ENCODE assay signal across 21 cellular contexts in the genomic region with DNA sequence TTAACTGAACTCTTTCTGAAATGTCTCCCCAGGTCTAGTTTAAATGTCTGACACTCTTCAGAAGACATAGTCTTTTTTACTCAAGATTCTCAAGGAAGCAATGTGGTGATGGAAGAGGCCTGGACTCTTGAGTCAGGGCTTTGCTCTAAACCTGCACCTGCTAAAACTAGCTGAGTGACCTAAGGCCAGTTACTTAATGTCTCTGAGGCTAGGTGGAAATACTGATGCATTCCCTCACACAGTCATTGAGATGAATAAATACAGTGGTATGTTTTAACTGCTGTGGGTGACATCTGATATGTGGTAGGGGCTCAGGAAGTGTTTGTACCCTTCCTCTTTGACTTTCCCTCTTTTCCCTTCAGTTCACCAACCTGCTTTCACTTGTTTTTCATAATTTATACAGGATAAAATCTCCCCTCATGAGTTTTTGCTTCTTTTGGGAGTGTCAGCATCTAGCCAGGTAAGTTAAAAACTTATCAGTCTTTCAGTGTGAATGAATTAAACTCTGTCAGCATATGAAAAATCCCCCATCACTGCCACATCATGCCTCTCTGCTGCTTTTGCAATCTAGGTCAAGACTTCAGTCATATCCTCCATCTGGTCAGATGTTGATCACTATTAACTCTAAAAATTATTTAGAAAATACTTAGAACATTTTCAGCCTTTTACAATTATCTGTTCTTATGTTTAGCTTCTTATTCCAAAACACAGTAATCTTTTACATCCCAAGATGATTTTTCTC.
DNase-seq lines count a peak whose midpoint lies in the region; ATAC-seq, FAIRE-seq and TF ChIP-seq lines count a peak whose summit lies in the region.
"Had no signal": no experiment of that assay in that cellular context is flagged by ENCODE, and none has a peak within 500 bp of the region (broad histone marks: within the 10 kb centered on the region; RNA-seq: fewer than 3 reads in every experiment).

No MANE protein-coding gene starts in this region.

- H4K20me1 ChIP-seq in Loucy (ENCODE audit: insufficient read depth, low read length, poor library complexity, severe bottlenecking), result no peaks in the 10 kb centered on the region
- H4K20me1 ChIP-seq: BLaER1 had no signal

- FAIRE-seq in bronchial epithelial cell (lab: Jason Lieb, UNC), result no peak
- FAIRE-seq in RCC 7860 (lab: Jason Lieb, UNC), result no peak
- FAIRE-seq: A204.1, GM12878, GM18507, HTR-8/SVneo had no signal

- no peak overlapping the region for H3K4me3 ChIP-seq in Loucy (ENCODE audit: low read length, poor library complexity, severe bottlenecking)
- no peak overlapping the region for H3K4me3 ChIP-seq in bronchial epithelial cell (ENCODE audit: low read depth, low read length)
- H3K4me3 ChIP-seq: BLaER1, GM12878, GM23248 had no signal

- intact Hi-C loops in activated CD4-positive, alpha-beta T cell treated with anti-CD3 and anti-CD28 coated beads, Interleukin-2, amount 10 ng/mL, durations not matched to agents 24 days and 14 days (cut with micrococcal nuclease), result no loop called here

- H3K36me3 Mint-ChIP-seq in activated CD4-positive, alpha-beta T cell treated with anti-CD3 and anti-CD28 coated beads, Interleukin-2, amount 10 ng/mL, durations not matched to agents 24 days and 14 days (ENCODE audit: low read depth), result peaks cover 2% of the 10 kb centered on the region
- H3K36me3 Mint-ChIP-seq in stimulated activated effector memory CD8-positive, alpha-beta T cell treated with anti-CD3 and anti-CD28 coated beads, Interleukin-12 subunit alpha, Interleukin-12 subunit beta, amount 100 ng/mL, for 72 hours, result no peaks in the 10 kb centered on the region
- H3K36me3 Mint-ChIP-seq: CD8-positive, alpha-beta T cell had no signal

- DNase-seq in activated CD4-positive, alpha-beta T cell treated with anti-CD3 and anti-CD28 coated beads, Interleukin-2, amount 10 ng/mL, durations not matched to agents 24 days and 14 days, result no peak
- no peak for DNase-seq in activated CD4-positive, alpha-beta T cell treated with anti-CD3 and anti-CD28 coated beads, Interleukin-2, amount 50 U/mL, for 48 hours
- DNase-seq in bronchial epithelial cell (ENCODE audit: low read depth) (peak; percentile 29), glomerular visceral epithelial cell (ENCODE audit: extremely low spot score) (no peak), RCC 7860 (ENCODE audit: low spot score) (no peak), COLO829 (ENCODE audit: low spot score) (no peak)
- no peak for DNase-seq in stimulated activated effector memory CD8-positive, alpha-beta T cell treated with anti-CD3 and anti-CD28 coated beads, Interleukin-12 subunit alpha, Interleukin-12 subunit beta, amount 100 ng/mL, for 72 hours (ENCODE audit: low spot score in 2 of 2)
- DNase-seq: CD8-positive, alpha-beta T cell; DMS79 treated with DMSO at 0.1 percent for 48 hours; GDM1; GM23248; HCEC 1CT; MV-4-11; NCI-H187 treated with DMSO at 0.1 percent for 48 hours; NCI-H446 treated with DMSO at 0.1 percent for 48 hours had no signal

- no peak overlapping the region for H3K9ac ChIP-seq in Loucy (ENCODE audit: low read depth, low read length, poor library complexity, severe bottlenecking)
- H3K9ac ChIP-seq: BLaER1, GM23248 had no signal

- H3K27me3 Mint-ChIP-seq in activated CD4-positive, alpha-beta T cell treated with anti-CD3 and anti-CD28 coated beads, Interleukin-2, amount 10 ng/mL, durations not matched to agents 24 days and 14 days, result peaks cover 2% of the 10 kb centered on the region

- no peaks in the 10 kb centered on the region for H3K4me1 ChIP-seq in Loucy (ENCODE audit: insufficient read depth, low read length, poor library complexity, severe bottlenecking)

- no peaks in the 10 kb centered on the region for H3K27me3 ChIP-seq in Loucy (ENCODE audit: insufficient read depth, low read length, poor library complexity, severe bottlenecking)
- no peaks in the 10 kb centered on the region for H3K27me3 ChIP-seq in bronchial epithelial cell (ENCODE audit: control insufficient read depth, insufficient read depth, low read length)
- H3K27me3 ChIP-seq: BLaER1 had no signal

- no peaks in the 10 kb centered on the region for H3F3A ChIP-seq in Loucy (ENCODE audit: low read depth)

- H3K4me2 ChIP-seq in Loucy (ENCODE audit: low read depth, low read length, poor library complexity, severe bottlenecking), result no peak overlapping the region
- H3K4me2 ChIP-seq: BLaER1 had no signal

- H3K79me2 ChIP-seq in Loucy (ENCODE audit: insufficient read depth, low read length), result no peaks in the 10 kb centered on the region

- H3K36me3 ChIP-seq in Loucy (ENCODE audit: insufficient read depth, low read length) (no peaks in the 10 kb centered on the region), bronchial epithelial cell (ENCODE audit: control insufficient read depth, insufficient read depth, low read length) (no peaks in the 10 kb centered on the region)
- H3K36me3 ChIP-seq: BLaER1 had no signal

- TF ChIP-seq CTCF in Loucy (conservative IDR thresholded peaks at IDR 0.05; ENCODE audit: low read length) (no peak), bronchial epithelial cell (IDR thresholded peaks at IDR 0.05; ENCODE audit: insufficient read depth, low read length, severe bottlenecking) (no peak)

- H2AFZ ChIP-seq in Loucy (ENCODE audit: low read length), result peak overlapping the region; percentile 75; the same call in 1 of the 2 replicates
- H2AFZ ChIP-seq: GM23248 had no signal

- peak; percentile 89 for ATAC-seq in stimulated activated effector memory CD8-positive, alpha-beta T cell treated with anti-CD3 and anti-CD28 coated beads, Interleukin-12 subunit alpha, Interleukin-12 subunit beta, amount 100 ng/mL, for 72 hours
- ATAC-seq: CD8-positive, alpha-beta T cell had no signal

- no peaks in the 10 kb centered on the region for H3K9me2 ChIP-seq in Loucy (replicated peaks; ENCODE audit: low read depth, low read length)

- peaks cover 19% of the 10 kb centered on the region for H3K9me3 Mint-ChIP-seq in activated CD4-positive, alpha-beta T cell treated with anti-CD3 and anti-CD28 coated beads, Interleukin-2, amount 10 ng/mL, durations not matched to agents 24 days and 14 days
- peaks cover 2% of the 10 kb centered on the region for H3K9me3 Mint-ChIP-seq in stimulated activated effector memory CD8-positive, alpha-beta T cell treated with anti-CD3 and anti-CD28 coated beads, Interleukin-12 subunit alpha, Interleukin-12 subunit beta, amount 100 ng/mL, for 72 hours
- H3K9me3 Mint-ChIP-seq: CD8-positive, alpha-beta T cell had no signal

- H3K27ac Mint-ChIP-seq in activated CD4-positive, alpha-beta T cell treated with anti-CD3 and anti-CD28 coated beads, Interleukin-2, amount 10 ng/mL, durations not matched to agents 24 days and 14 days, result peak overlapping the region; percentile 15
- H3K27ac Mint-ChIP-seq in stimulated activated effector memory CD8-positive, alpha-beta T cell treated with anti-CD3 and anti-CD28 coated beads, Interleukin-12 subunit alpha, Interleukin-12 subunit beta, amount 100 ng/mL, for 72 hours, result peak overlapping the region; percentile 78
- H3K27ac Mint-ChIP-seq: CD8-positive, alpha-beta T cell had no signal

- no peaks in the 10 kb centered on the region for H3K9me3 ChIP-seq in Loucy (ENCODE audit: insufficient read depth, low read depth, low read length)
- H3K9me3 ChIP-seq: BLaER1 had no signal

- no peak overlapping the region for H3K4me3 Mint-ChIP-seq in activated CD4-positive, alpha-beta T cell treated with anti-CD3 and anti-CD28 coated beads, Interleukin-2, amount 10 ng/mL, durations not matched to agents 24 days and 14 days
- H3K4me3 Mint-ChIP-seq in stimulated activated effector memory CD8-positive, alpha-beta T cell treated with anti-CD3 and anti-CD28 coated beads, Interleukin-12 subunit alpha, Interleukin-12 subunit beta, amount 100 ng/mL, for 72 hours, result peak overlapping the region; percentile 7
- H3K4me3 Mint-ChIP-seq: CD8-positive, alpha-beta T cell had no signal

- peaks cover 28% of the 10 kb centered on the region for H3K4me1 Mint-ChIP-seq in activated CD4-positive, alpha-beta T cell treated with anti-CD3 and anti-CD28 coated beads, Interleukin-2, amount 10 ng/mL, durations not matched to agents 24 days and 14 days
- peaks cover 66% of the 10 kb centered on the region for H3K4me1 Mint-ChIP-seq in stimulated activated effector memory CD8-positive, alpha-beta T cell treated with anti-CD3 and anti-CD28 coated beads, Interleukin-12 subunit alpha, Interleukin-12 subunit beta, amount 100 ng/mL, for 72 hours
